In the genomic region with DNA sequence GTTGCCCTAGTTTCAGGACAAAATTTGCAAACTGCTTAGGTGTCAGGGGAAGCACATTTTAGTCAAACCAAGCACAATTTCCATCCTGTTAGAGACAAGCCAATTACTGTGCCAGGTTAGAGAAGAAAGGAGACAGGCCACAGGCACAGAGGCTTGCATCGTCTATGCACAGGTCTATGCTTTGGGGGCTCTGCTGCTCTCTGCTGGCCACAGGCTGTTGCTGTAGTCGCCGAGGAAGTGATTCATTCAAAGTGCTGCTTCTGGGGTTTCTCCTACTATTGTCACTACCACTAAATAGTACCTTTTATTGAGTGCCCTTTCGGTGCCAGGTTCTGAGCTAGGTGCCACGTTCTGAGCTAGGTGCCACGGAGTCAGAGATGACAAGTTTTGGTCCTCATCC, we compare ENCODE assay signal across 8 cellular contexts. TPM values are rescaled to one million over a fixed set of nuclear protein-coding genes. Genes with fewer than 3 reads are reported as not detected.
A peak's percentile ranks its signal among the peaks of the same experiment; 100 is the strongest.
DNase-seq lines count a peak whose midpoint lies in the region; ATAC-seq and TF ChIP-seq lines count a peak whose summit lies in the region.

No MANE protein-coding gene starts in this region.

- DNase-seq in AG04450 (ENCODE audit: low read depth, low spot score) (peak; percentile 1), NCI-H2227 (lab: John Stamatoyannopoulos, UW; ENCODE audit: unreplicated experiment) (peak; percentile 60), choroid plexus epithelial cell (ENCODE audit: low read depth) (peak; percentile 65), lower lobe of right lung (peak; percentile 38)
- peak; percentile 90 for DNase-seq in activated CD4-positive, alpha-beta T cell treated with anti-CD3 and anti-CD28 coated beads, Interleukin-2, amount 10 ng/mL, durations not matched to agents 24 days and 14 days
- peak; percentile 48 to 50 for DNase-seq in stimulated activated CD8-positive, alpha-beta memory T cell treated with anti-CD3 and anti-CD28 coated beads, Interleukin-15, amount 100 ng/mL, for 48 hours (ENCODE audit: low read depth in 2 of 2)

- peak overlapping the region; percentile 81 for H3K27ac Mint-ChIP-seq in activated CD4-positive, alpha-beta T cell treated with anti-CD3 and anti-CD28 coated beads, Interleukin-2, amount 10 ng/mL, durations not matched to agents 24 days and 14 days

- no peaks in the 10 kb centered on the region for H3K36me3 Mint-ChIP-seq in activated CD4-positive, alpha-beta T cell treated with anti-CD3 and anti-CD28 coated beads, Interleukin-2, amount 10 ng/mL, durations not matched to agents 24 days and 14 days (ENCODE audit: low read depth)

- H3K4me1 Mint-ChIP-seq in activated CD4-positive, alpha-beta T cell treated with anti-CD3 and anti-CD28 coated beads, Interleukin-2, amount 10 ng/mL, durations not matched to agents 24 days and 14 days, result peaks cover 25% of the 10 kb centered on the region

- CTCF ChIA-PET in AG04450 (lab: Charles Lee), result interaction anchor here (0.7 to 2.8 kb wide), 10 partner anchors 16 to 549 kb away, joined by 3 to 13 read pairs (median 4); no protein-coding TSS in a partner anchor

- H3K4me3 Mint-ChIP-seq in activated CD4-positive, alpha-beta T cell treated with anti-CD3 and anti-CD28 coated beads, Interleukin-2, amount 10 ng/mL, durations not matched to agents 24 days and 14 days, result peak overlapping the region; percentile 59

- no peaks in the 10 kb centered on the region for H3K9me3 Mint-ChIP-seq in activated CD4-positive, alpha-beta T cell treated with anti-CD3 and anti-CD28 coated beads, Interleukin-2, amount 10 ng/mL, durations not matched to agents 24 days and 14 days

- peak; percentile 85 for ATAC-seq in GM18519 (IDR thresholded peaks at IDR 0.05; ENCODE audit: low FRiP score, unreplicated experiment)
- ATAC-seq in HG03039 (IDR thresholded peaks at IDR 0.05; ENCODE audit: unreplicated experiment), result peak; percentile 90
- ATAC-seq in lower lobe of right lung, result peak; percentile 46 to 87

- intact Hi-C loops in activated CD4-positive, alpha-beta T cell treated with anti-CD3 and anti-CD28 coated beads, Interleukin-2, amount 10 ng/mL, durations not matched to agents 24 days and 14 days (cut with micrococcal nuclease), result loop anchor here (1.0 to 10.0 kb wide), 3 partner anchors 81 to 347 kb away; partner anchors contain the start of gene HTATSF1
- intact Hi-C loops in lower lobe of right lung (cut with DNase I), result no loop called here

- H3K36me3 ChIP-seq in lower lobe of right lung, result no peaks in the 10 kb centered on the region

- H3K9me3 ChIP-seq in AG04450 (ENCODE audit: control insufficient read depth, insufficient read depth, low read length) (no peaks in the 10 kb centered on the region), lower lobe of right lung (no peaks in the 10 kb centered on the region)

- no peaks in the 10 kb centered on the region for H3K4me1 ChIP-seq in lower lobe of right lung

- H3K27me3 ChIP-seq in AG04450 (ENCODE audit: control insufficient read depth, insufficient read depth, low read length) (no peaks in the 10 kb centered on the region), lower lobe of right lung (ENCODE audit: low read depth) (no peaks in the 10 kb centered on the region)

- H3K27ac ChIP-seq in AG04450 (ENCODE audit: low read depth, low read length) (no peak overlapping the region), lower lobe of right lung (no peak overlapping the region)

- H3K4me3 ChIP-seq in AG04450 (ENCODE audit: low read depth, low read length) (no peak overlapping the region), choroid plexus epithelial cell (ENCODE audit: low read depth, low read length) (no peak overlapping the region), lower lobe of right lung (no peak overlapping the region)

- TF ChIP-seq CTCF in AG04450 (IDR thresholded peaks at IDR 0.05; ENCODE audit: low read depth, low read length) (peak; percentile 79), choroid plexus epithelial cell (conservative IDR thresholded peaks at IDR 0.05; ENCODE audit: low read depth, low read length) (peak; percentile 87), lower lobe of right lung (IDR thresholded peaks at IDR 0.05) (peak; percentile 54)

- H3K27me3 Mint-ChIP-seq in activated CD4-positive, alpha-beta T cell treated with anti-CD3 and anti-CD28 coated beads, Interleukin-2, amount 10 ng/mL, durations not matched to agents 24 days and 14 days, result no peaks in the 10 kb centered on the region

- POLR2A ChIA-PET in AG04450 (lab: Yijun Ruan, JAX), result no interaction called here

RNA-seq across cellular contexts. Expression of gene VGLL1, which starts 45.5 kb away (rescaled TPM):
- polyA plus RNA-seq in AG04450 (2011; rRNA removed), result not detected in 2 replicates
- polyA minus RNA-seq in AG04450 (2011; rRNA and poly(A)+ RNA removed), result not detected in 2 replicates
- not detected in 2 replicates for total RNA-seq in activated CD4-positive, alpha-beta T cell treated with anti-CD3 and anti-CD28 coated beads, Interleukin-2, amount 10 ng/mL, durations not matched to agents 24 days and 14 days
- total RNA-seq in lower lobe of right lung, result not detected

Comparison
In these comparisons a context has a peak if more than half of its experiments do, and no peak if none do; other contexts are left out.
1. DNase-seq: peak in every context shown above with its lines; median percentile 90 in activated CD4-positive, alpha-beta T cell treated with anti-CD3 and anti-CD28 coated beads, Interleukin-2, amount 10 ng/mL, durations not matched to agents 24 days and 14 days; 65 in choroid plexus epithelial cell; 60 in NCI-H2227; 49 in stimulated activated CD8-positive, alpha-beta memory T cell treated with anti-CD3 and anti-CD28 coated beads, Interleukin-15, amount 100 ng/mL, for 48 hours; 38 in lower lobe of right lung; 1 in AG04450.